ENCODE assay signal across 1 cellular context in the genomic region with DNA sequence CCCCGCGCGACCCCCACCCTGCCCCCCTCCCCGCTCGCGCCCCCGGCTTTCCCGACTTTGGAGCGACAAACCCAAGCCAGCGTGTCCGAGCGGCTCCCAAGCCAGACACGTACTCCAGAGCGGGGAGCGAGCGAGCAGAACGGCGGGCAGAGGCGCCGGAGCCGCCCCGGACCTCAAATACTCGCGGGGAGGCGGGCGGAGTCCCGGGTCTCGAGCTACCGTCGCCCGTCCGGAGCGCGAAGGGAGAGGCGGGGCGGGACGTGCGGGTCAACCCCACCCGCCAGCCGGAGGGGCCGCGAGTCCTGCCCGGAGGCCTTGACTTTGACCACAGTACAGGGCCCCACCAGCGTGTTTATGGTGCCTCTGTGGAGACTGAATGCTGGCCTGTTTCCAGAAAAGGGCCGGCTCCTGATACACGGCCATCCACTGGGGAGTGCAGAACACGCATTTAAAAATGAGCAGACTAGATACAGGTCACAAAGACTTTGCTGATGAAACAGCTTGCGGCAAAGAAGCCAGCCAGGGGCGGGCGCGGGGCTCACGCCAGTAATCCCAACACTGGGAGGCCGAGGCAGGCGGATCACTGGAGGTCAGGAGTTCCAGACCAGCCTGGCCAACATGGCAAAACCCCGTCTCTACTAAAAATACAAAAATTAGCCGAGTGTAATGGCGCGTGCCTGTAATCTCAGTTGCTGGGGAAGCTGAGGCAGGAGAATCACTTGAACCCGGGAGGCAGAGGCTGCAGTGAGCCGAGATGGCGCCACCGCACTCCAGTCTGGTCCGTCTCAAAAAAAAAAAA.
TF ChIP-seq lines count a peak whose summit lies in the region.

A gene (minus strand): TSS at position 148 of the 799 bp plus-strand sequence. CDS start 12,235 bp downstream, outside the sequence.

TF ChIP-seq in HepG2, 621 proteins besides CTCF, POLR2A, EP300 and RAD21 (continued from another document and continues in another):
- 0 out of 2 replicates have a peak, but pooled peaks have one; percentile 26 for TF ChIP-seq ZNF143 (CRISPR knock-in tag; IDR thresholded peaks at IDR 0.05)
- TF ChIP-seq IRF2 (CRISPR knock-in tag; IDR thresholded peaks at IDR 0.05), result peak; percentile 24; the same call in 1 of the 2 replicates
- TF ChIP-seq NCOA5 (CRISPR knock-in tag; IDR thresholded peaks at IDR 0.05), result no peak
- TF ChIP-seq ZFP62 (CRISPR knock-in tag; IDR thresholded peaks at IDR 0.05), result no peak
- TF ChIP-seq ZFP82 (CRISPR knock-in tag; IDR thresholded peaks at IDR 0.05; ENCODE audit: borderline replicate concordance), result peak; percentile 81
- TF ChIP-seq, protein P1, sequence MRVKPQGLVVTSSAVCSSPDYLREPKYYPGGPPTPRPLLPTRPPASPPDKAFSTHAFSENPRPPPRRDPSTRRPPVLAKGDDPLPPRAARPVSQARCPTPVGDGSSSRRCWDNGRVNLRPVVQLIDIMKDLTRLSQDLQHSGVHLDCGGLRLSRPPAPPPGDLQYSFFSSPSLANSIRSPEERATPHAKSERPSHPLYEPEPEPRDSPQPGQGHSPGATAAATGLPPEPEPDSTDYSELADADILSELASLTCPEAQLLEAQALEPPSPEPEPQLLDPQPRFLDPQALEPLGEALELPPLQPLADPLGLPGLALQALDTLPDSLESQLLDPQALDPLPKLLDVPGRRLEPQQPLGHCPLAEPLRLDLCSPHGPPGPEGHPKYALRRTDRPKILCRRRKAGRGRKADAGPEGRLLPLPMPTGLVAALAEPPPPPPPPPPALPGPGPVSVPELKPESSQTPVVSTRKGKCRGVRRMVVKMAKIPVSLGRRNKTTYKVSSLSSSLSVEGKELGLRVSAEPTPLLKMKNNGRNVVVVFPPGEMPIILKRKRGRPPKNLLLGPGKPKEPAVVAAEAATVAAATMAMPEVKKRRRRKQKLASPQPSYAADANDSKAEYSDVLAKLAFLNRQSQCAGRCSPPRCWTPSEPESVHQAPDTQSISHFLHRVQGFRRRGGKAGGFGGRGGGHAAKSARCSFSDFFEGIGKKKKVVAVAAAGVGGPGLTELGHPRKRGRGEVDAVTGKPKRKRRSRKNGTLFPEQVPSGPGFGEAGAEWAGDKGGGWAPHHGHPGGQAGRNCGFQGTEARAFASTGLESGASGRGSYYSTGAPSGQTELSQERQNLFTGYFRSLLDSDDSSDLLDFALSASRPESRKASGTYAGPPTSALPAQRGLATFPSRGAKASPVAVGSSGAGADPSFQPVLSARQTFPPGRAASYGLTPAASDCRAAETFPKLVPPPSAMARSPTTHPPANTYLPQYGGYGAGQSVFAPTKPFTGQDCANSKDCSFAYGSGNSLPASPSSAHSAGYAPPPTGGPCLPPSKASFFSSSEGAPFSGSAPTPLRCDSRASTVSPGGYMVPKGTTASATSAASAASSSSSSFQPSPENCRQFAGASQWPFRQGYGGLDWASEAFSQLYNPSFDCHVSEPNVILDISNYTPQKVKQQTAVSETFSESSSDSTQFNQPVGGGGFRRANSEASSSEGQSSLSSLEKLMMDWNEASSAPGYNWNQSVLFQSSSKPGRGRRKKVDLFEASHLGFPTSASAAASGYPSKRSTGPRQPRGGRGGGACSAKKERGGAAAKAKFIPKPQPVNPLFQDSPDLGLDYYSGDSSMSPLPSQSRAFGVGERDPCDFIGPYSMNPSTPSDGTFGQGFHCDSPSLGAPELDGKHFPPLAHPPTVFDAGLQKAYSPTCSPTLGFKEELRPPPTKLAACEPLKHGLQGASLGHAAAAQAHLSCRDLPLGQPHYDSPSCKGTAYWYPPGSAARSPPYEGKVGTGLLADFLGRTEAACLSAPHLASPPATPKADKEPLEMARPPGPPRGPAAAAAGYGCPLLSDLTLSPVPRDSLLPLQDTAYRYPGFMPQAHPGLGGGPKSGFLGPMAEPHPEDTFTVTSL (CRISPR knock-in tag; IDR thresholded peaks at IDR 0.05; ENCODE audit: borderline replicate concordance), result peak; percentile 75; the same call in 1 of the 2 replicates
- TF ChIP-seq MEIS2 (CRISPR knock-in tag; IDR thresholded peaks at IDR 0.05), result peak; percentile 67
- peak; percentile 79 for TF ChIP-seq SAP130 (CRISPR knock-in tag; IDR thresholded peaks at IDR 0.05; ENCODE audit: low read depth)
- TF ChIP-seq SRSF4 (IDR thresholded peaks at IDR 0.05; ENCODE audit: low read depth, low read length, poor library complexity, severe bottlenecking), result no peak
- no peak for TF ChIP-seq ATRX (CRISPR knock-in tag; IDR thresholded peaks at IDR 0.05; ENCODE audit: borderline replicate concordance)
- TF ChIP-seq ZNF205 (CRISPR knock-in tag; IDR thresholded peaks at IDR 0.05), result 0 out of 2 replicates have a peak, but pooled peaks have one; percentile 75
- no peak for TF ChIP-seq ZNF296 (CRISPR knock-in tag; conservative IDR thresholded peaks at IDR 0.05)
- TF ChIP-seq ZNF501 (CRISPR knock-in tag; IDR thresholded peaks at IDR 0.05), result peak; percentile 89
- no peak for TF ChIP-seq HHEX (CRISPR knock-in tag; IDR thresholded peaks at IDR 0.05)
- TF ChIP-seq, protein P2, sequence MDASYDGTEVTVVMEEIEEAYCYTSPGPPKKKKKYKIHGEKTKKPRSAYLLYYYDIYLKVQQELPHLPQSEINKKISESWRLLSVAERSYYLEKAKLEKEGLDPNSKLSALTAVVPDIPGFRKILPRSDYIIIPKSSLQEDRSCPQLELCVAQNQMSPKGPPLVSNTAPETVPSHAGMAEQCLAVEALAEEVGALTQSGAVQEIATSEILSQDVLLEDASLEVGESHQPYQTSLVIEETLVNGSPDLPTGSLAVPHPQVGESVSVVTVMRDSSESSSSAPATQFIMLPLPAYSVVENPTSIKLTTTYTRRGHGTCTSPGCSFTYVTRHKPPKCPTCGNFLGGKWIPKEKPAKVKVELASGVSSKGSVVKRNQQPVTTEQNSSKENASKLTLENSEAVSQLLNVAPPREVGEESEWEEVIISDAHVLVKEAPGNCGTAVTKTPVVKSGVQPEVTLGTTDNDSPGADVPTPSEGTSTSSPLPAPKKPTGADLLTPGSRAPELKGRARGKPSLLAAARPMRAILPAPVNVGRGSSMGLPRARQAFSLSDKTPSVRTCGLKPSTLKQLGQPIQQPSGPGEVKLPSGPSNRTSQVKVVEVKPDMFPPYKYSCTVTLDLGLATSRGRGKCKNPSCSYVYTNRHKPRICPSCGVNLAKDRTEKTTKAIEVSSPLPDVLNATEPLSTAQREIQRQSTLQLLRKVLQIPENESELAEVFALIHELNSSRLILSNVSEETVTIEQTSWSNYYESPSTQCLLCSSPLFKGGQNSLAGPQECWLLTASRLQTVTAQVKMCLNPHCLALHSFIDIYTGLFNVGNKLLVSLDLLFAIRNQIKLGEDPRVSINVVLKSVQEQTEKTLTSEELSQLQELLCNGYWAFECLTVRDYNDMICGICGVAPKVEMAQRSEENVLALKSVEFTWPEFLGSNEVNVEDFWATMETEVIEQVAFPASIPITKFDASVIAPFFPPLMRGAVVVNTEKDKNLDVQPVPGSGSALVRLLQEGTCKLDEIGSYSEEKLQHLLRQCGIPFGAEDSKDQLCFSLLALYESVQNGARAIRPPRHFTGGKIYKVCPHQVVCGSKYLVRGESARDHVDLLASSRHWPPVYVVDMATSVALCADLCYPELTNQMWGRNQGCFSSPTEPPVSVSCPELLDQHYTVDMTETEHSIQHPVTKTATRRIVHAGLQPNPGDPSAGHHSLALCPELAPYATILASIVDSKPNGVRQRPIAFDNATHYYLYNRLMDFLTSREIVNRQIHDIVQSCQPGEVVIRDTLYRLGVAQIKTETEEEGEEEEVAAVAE (CRISPR knock-in tag; IDR thresholded peaks at IDR 0.05; ENCODE audit: borderline replicate concordance), result peak; percentile 61; the same call in 1 of the 2 replicates
- TF ChIP-seq MIER3 (CRISPR knock-in tag; IDR thresholded peaks at IDR 0.05; ENCODE audit: borderline replicate concordance), result peak; percentile 53; the same call in 1 of the 2 replicates
- peak; percentile 76; the same call in 1 of the 2 replicates for TF ChIP-seq ZSCAN21 (CRISPR knock-in tag; IDR thresholded peaks at IDR 0.05; ENCODE audit: borderline replicate concordance)
- TF ChIP-seq NR2F1 (CRISPR knock-in tag; IDR thresholded peaks at IDR 0.05), result peak; percentile 25 to 61; a peak in 2 of 4 replicates
- TF ChIP-seq, protein P3, sequence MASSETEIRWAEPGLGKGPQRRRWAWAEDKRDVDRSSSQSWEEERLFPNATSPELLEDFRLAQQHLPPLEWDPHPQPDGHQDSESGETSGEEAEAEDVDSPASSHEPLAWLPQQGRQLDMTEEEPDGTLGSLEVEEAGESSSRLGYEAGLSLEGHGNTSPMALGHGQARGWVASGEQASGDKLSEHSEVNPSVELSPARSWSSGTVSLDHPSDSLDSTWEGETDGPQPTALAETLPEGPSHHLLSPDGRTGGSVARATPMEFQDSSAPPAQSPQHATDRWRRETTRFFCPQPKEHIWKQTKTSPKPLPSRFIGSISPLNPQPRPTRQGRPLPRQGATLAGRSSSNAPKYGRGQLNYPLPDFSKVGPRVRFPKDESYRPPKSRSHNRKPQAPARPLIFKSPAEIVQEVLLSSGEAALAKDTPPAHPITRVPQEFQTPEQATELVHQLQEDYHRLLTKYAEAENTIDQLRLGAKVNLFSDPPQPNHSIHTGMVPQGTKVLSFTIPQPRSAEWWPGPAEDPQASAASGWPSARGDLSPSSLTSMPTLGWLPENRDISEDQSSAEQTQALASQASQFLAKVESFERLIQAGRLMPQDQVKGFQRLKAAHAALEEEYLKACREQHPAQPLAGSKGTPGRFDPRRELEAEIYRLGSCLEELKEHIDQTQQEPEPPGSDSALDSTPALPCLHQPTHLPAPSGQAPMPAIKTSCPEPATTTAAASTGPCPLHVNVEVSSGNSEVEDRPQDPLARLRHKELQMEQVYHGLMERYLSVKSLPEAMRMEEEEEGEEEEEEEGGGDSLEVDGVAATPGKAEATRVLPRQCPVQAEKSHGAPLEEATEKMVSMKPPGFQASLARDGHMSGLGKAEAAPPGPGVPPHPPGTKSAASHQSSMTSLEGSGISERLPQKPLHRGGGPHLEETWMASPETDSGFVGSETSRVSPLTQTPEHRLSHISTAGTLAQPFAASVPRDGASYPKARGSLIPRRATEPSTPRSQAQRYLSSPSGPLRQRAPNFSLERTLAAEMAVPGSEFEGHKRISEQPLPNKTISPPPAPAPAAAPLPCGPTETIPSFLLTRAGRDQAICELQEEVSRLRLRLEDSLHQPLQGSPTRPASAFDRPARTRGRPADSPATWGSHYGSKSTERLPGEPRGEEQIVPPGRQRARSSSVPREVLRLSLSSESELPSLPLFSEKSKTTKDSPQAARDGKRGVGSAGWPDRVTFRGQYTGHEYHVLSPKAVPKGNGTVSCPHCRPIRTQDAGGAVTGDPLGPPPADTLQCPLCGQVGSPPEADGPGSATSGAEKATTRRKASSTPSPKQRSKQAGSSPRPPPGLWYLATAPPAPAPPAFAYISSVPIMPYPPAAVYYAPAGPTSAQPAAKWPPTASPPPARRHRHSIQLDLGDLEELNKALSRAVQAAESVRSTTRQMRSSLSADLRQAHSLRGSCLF (CRISPR knock-in tag; IDR thresholded peaks at IDR 0.05; ENCODE audit: borderline replicate concordance), result 0 out of 2 replicates have a peak, but pooled peaks have one; percentile 61
- peak; percentile 33; the same call in 1 of the 2 replicates for TF ChIP-seq ARNTL (CRISPR knock-in tag; IDR thresholded peaks at IDR 0.05)
- TF ChIP-seq SSRP1 (CRISPR knock-in tag; IDR thresholded peaks at IDR 0.05), result no peak
- TF ChIP-seq ZNF615 (CRISPR knock-in tag; IDR thresholded peaks at IDR 0.05; ENCODE audit: borderline replicate concordance), result no peak
- TF ChIP-seq, protein P4, sequence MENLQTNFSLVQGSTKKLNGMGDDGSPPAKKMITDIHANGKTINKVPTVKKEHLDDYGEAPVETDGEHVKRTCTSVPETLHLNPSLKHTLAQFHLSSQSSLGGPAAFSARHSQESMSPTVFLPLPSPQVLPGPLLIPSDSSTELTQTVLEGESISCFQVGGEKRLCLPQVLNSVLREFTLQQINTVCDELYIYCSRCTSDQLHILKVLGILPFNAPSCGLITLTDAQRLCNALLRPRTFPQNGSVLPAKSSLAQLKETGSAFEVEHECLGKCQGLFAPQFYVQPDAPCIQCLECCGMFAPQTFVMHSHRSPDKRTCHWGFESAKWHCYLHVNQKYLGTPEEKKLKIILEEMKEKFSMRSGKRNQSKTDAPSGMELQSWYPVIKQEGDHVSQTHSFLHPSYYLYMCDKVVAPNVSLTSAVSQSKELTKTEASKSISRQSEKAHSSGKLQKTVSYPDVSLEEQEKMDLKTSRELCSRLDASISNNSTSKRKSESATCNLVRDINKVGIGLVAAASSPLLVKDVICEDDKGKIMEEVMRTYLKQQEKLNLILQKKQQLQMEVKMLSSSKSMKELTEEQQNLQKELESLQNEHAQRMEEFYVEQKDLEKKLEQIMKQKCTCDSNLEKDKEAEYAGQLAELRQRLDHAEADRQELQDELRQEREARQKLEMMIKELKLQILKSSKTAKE (CRISPR knock-in tag; IDR thresholded peaks at IDR 0.05; ENCODE audit: borderline replicate concordance), result peak; percentile 96
- TF ChIP-seq HDAC2 (CRISPR knock-in tag; IDR thresholded peaks at IDR 0.05), result peak; percentile 43; the same call in 1 of the 2 replicates
- TF ChIP-seq ZNF333 (CRISPR knock-in tag; IDR thresholded peaks at IDR 0.05; ENCODE audit: borderline replicate concordance), result peak; percentile 97; the same call in 1 of the 2 replicates
- TF ChIP-seq ARID2 (CRISPR knock-in tag; IDR thresholded peaks at IDR 0.05; ENCODE audit: borderline replicate concordance), result 0 out of 2 replicates have a peak, but pooled peaks have one; percentile 10
- TF ChIP-seq KDM1A (CRISPR knock-in tag; IDR thresholded peaks at IDR 0.05), result no peak
- no peak for TF ChIP-seq ZNF10 (CRISPR knock-in tag; IDR thresholded peaks at IDR 0.05; ENCODE audit: borderline replicate concordance, low read depth)
- TF ChIP-seq, protein P5, sequence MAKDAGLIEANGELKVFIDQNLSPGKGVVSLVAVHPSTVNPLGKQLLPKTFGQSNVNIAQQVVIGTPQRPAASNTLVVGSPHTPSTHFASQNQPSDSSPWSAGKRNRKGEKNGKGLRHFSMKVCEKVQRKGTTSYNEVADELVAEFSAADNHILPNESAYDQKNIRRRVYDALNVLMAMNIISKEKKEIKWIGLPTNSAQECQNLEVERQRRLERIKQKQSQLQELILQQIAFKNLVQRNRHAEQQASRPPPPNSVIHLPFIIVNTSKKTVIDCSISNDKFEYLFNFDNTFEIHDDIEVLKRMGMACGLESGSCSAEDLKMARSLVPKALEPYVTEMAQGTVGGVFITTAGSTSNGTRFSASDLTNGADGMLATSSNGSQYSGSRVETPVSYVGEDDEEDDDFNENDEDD (CRISPR knock-in tag; IDR thresholded peaks at IDR 0.05; ENCODE audit: borderline replicate concordance), result peak; percentile 35; the same call in 1 of the 2 replicates
- TF ChIP-seq ZNF749 (CRISPR knock-in tag; IDR thresholded peaks at IDR 0.05; ENCODE audit: borderline replicate concordance), result peak; percentile 31; the same call in 1 of the 2 replicates
- peak; percentile 88 for TF ChIP-seq KDM5B (CRISPR knock-in tag; IDR thresholded peaks at IDR 0.05; ENCODE audit: borderline replicate concordance)
- TF ChIP-seq RBAK (CRISPR knock-in tag; IDR thresholded peaks at IDR 0.05), result no peak
- no peak for TF ChIP-seq SIN3B (IDR thresholded peaks at IDR 0.05; ENCODE audit: low read length)
- TF ChIP-seq, protein P6, sequence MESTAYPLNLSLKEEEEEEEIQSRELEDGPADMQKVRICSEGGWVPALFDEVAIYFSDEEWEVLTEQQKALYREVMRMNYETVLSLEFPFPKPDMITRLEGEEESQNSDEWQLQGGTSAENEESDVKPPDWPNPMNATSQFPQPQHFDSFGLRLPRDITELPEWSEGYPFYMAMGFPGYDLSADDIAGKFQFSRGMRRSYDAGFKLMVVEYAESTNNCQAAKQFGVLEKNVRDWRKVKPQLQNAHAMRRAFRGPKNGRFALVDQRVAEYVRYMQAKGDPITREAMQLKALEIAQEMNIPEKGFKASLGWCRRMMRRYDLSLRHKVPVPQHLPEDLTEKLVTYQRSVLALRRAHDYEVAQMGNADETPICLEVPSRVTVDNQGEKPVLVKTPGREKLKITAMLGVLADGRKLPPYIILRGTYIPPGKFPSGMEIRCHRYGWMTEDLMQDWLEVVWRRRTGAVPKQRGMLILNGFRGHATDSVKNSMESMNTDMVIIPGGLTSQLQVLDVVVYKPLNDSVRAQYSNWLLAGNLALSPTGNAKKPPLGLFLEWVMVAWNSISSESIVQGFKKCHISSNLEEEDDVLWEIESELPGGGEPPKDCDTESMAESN (CRISPR knock-in tag; conservative IDR thresholded peaks at IDR 0.05), result peak; percentile 90
- TF ChIP-seq RFX1 (IDR thresholded peaks at IDR 0.05), result no peak
